9 cellular contexts compared by ENCODE assay signal in the genomic region with DNA sequence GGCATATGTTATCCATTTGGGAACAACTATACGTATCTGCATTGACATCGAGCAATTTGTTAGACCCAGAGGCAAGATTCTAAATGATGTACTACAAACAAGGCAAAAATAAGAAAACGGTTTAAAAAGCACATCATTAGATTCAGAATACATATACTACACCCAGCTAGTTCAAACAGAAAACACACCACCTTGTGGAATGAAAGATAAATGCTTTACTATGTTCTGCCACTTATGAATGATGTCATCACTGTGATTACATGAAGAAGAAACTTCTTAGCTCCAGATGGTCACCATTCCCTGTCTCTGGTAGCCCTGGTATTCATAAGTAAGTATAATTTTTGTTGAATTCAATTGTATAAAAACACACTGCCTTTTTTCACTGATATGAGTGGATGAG. TPM values are rescaled to one million over a fixed set of nuclear protein-coding genes. Genes with fewer than 3 reads are reported as not detected.
DNase-seq lines count a peak whose midpoint lies in the region; ATAC-seq lines count a peak whose summit lies in the region.
"Had no signal": no experiment of that assay in that cellular context is flagged by ENCODE, and none has a peak within 500 bp of the region (broad histone marks: within the 10 kb centered on the region; RNA-seq: fewer than 3 reads in every experiment).

No MANE protein-coding gene starts in this region.

- ATAC-seq in left colon = peak; percentile 75
- ATAC-seq in GM18870 (IDR thresholded peaks at IDR 0.05; ENCODE audit: unreplicated experiment) = no peak

- H3K4me3 ChIP-seq in SK-N-MC = no peak overlapping the region
- H3K4me3 ChIP-seq: lung had no signal

- peak; percentile 49 for DNase-seq in DMS53 treated with DMSO at 0.1 percent for 48 hours (lab: John Stamatoyannopoulos, UW; ENCODE audit: unreplicated experiment)
- peak; percentile 58 for DNase-seq in HuH-7 (ENCODE audit: low spot score)
- peak; percentile 26 for DNase-seq in SK-N-MC (ENCODE audit: low read depth, low spot score)
- DNase-seq in left colon = no peak
- no peak for DNase-seq in head of caudate nucleus
- DNase-seq in activated CD4-positive, alpha-beta T cell treated with anti-CD3 and anti-CD28 coated beads for 48 hours = no peak
- no peak for DNase-seq in activated naive CD4-positive, alpha-beta T cell (lab: John Stamatoyannopoulos, UW)

- no peak overlapping the region for H3K9ac ChIP-seq in SK-N-MC (ENCODE audit: insufficient read length)

- no peak overlapping the region for H3K27ac ChIP-seq in SK-N-MC

- no peaks in the 10 kb centered on the region for H3K36me3 ChIP-seq in SK-N-MC (ENCODE audit: insufficient read depth, low read length)

- intact Hi-C loops in left colon (cut with DNase I, micrococcal nuclease) (no loop called here), head of caudate nucleus (cut with DNase I) (no loop called here)

- H3K9me3 ChIP-seq in SK-N-MC (ENCODE audit: low read depth, low read length) = no peaks in the 10 kb centered on the region

RNA-seq across cellular contexts. Expression of gene NACA2, which starts 7.8 kb away (rescaled TPM):
- not detected for total RNA-seq in left colon
- total RNA-seq: lung had no signal

Comparison
In these comparisons a context has a peak if more than half of its experiments do, and no peak if none do; other contexts are left out.
1. DNase-seq: peak in DMS53 treated with DMSO at 0.1 percent for 48 hours (single experiment), HuH-7 (single experiment) and SK-N-MC (single experiment); none in left colon (0 of 2), head of caudate nucleus (0 of 42), activated CD4-positive, alpha-beta T cell treated with anti-CD3 and anti-CD28 coated beads for 48 hours (single experiment) and activated naive CD4-positive, alpha-beta T cell (0 of 4).